In the genomic region with DNA sequence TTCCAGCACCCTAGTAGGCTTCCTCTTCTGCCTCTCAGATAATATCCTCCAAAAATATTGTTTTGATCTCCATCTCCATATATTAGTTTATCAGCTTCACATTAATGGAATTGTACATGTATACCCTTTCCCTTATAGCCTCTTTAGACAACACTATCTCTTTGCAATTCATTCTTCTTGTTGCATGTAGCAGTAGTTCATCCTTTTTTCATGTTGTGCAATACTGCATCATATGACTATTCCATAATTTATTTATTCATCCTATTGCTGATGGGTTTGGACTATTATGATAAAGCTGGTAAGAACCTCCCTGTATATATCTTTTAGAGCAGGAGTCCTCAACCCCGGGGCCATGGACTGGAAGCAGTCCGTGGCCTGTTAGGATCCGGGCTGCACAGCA, we compare ENCODE assay signal across 31 cellular contexts.
"Had no signal": no experiment of that assay in that cellular context is flagged by ENCODE, and none has a peak within 500 bp of the region (broad histone marks: within the 10 kb centered on the region; RNA-seq: fewer than 3 reads in every experiment).

No MANE protein-coding gene starts in this region.

- H3K36me3 ChIP-seq: adrenal gland, ascending aorta, brain microvascular endothelial cell, breast epithelium, cardiac muscle cell had no signal

- H3K9me3 ChIP-seq: adrenal gland, ascending aorta, body of pancreas, breast epithelium had no signal

- H3K4me3 ChIP-seq: adrenal gland, ascending aorta, body of pancreas, breast epithelium, cardiac muscle cell had no signal

- ATAC-seq: activated naive CD4-positive, alpha-beta T cell treated with anti-CD3 and anti-CD28 coated beads, Interleukin-2, amount 50 U/mL, for 72 hours; activated naive CD8-positive, alpha-beta T cell treated with anti-CD3 and anti-CD28 coated beads, Interleukin-2, amount 50 U/mL, for 24 hours; activated T-cell treated with anti-CD3 and anti-CD28 coated beads, Interleukin-2, amount 50 U/mL, for 4 hours; activated T-cell treated with anti-CD3 and anti-CD28 coated beads, Interleukin-2, amount 50 U/mL, for 72 hours; activated T-helper 17 cell treated with anti-CD3 and anti-CD28 coated beads, Interleukin-2, amount 50 U/mL, for 72 hours; body of pancreas had no signal

- DNase-seq: activated effector memory CD4-positive, alpha-beta T cell treated with anti-CD3 and anti-CD28 coated beads, Interleukin-2, amount 50 U/mL, for 16 hours; activated effector memory CD4-positive, alpha-beta T cell treated with Interleukin-2 at 50 U/mL for 16 hours; activated gamma-delta T cell; activated gamma-delta T cell treated with Interleukin-2 at 50 U/mL for 16 hours; activated naive CD4-positive, alpha-beta T cell; activated naive CD4-positive, alpha-beta T cell treated with anti-CD3 and anti-CD28 coated beads for 36 hours; activated naive CD4-positive, alpha-beta T cell treated with anti-CD3 and anti-CD28 coated beads, Interleukin-2, amount 10 ng/mL, durations not matched to agents 7 days and 5 days; activated naive CD4-positive, alpha-beta T cell treated with anti-CD3 and anti-CD28 coated beads, Interleukin-2, amount 50 U/mL, for 16 hours; activated naive CD4-positive, alpha-beta T cell treated with Interleukin-2 at 50 U/mL for 16 hours; activated naive CD8-positive, alpha-beta T cell treated with anti-CD3 and anti-CD28 coated beads for 36 hours; activated naive CD8-positive, alpha-beta T cell treated with anti-CD3 and anti-CD28 coated beads, Interleukin-2, amount 10 ng/mL, durations not matched to agents 7 days and 5 days; activated naive CD8-positive, alpha-beta T cell treated with anti-CD3 and anti-CD28 coated beads, Interleukin-2, amount 50 U/mL, for 24 hours; activated T-cell treated with anti-CD3 and anti-CD28 coated beads, Interleukin-2, amount 50 U/mL, for 24 hours; activated T-cell treated with anti-CD3 and anti-CD28 coated beads, Interleukin-2, amount 50 U/mL, for 4 hours; activated T-cell treated with anti-CD3 and anti-CD28 coated beads, Interleukin-2, amount 50 U/mL, for 48 hours; activated T-cell treated with anti-CD3 and anti-CD28 coated beads, Interleukin-2, amount 50 U/mL, for 72 hours; adrenal gland; amniotic stem cell; amygdala; anterior cingulate cortex; aorta; body of pancreas; brain microvascular endothelial cell; caudate nucleus; central memory CD4-positive, alpha-beta T cell; cerebellar nuclear complex had no signal

- H3K27ac ChIP-seq: adrenal gland, ascending aorta, body of pancreas, brain microvascular endothelial cell, breast epithelium, cardiac muscle cell had no signal

- H3K4me1 ChIP-seq: adrenal gland, ascending aorta, body of pancreas, breast epithelium had no signal

- H3K27me3 ChIP-seq: adrenal gland, ascending aorta, body of pancreas, brain microvascular endothelial cell, breast epithelium, cardiac muscle cell had no signal
